1 cellular context compared by ENCODE assay signal in the genomic region with DNA sequence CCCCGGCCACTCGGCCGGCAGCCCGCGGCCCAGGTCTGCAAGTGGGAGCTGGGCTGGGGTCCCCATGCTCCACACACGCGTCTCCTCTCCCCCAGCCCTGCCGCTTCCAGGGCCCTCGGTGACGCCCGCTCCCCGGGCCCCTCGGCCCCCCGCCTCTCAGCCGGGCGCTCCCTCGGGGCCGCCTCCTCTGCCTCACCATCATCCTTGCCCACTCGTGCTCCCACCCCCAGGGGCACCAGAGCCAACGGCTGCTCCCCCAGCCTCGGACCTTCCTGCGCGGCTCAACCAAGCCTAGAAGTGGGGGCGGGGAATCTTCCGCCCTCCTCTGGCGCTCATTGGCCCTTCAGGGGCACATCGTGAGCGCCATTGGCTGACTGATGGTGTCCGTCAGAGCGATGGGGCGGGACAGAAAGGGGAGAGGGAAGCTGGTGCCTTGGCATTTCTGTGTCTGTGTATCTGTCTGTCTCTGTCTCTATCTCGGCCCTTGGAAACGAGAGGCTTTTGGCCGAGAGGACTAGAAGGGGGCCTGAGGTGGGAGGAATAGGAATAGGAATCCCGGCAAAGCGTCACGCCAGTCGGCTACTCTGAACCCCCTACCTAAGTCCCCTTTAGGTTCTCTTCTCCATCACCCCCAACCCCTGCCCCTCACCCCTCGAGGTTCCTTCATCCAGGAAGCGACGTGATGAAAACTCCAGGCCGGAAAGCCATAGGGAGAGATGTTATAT.
TF ChIP-seq lines count a peak whose summit lies in the region.

No MANE protein-coding gene starts in this region.

TF ChIP-seq in H1, 55 proteins besides CTCF, POLR2A, EP300 and RAD21 (continued from another document):
- TF ChIP-seq CHD2 (IDR thresholded peaks at IDR 0.05; ENCODE audit: low read length): peak; percentile 82
- peak; percentile 62; the same call in 1 of the 2 replicates for TF ChIP-seq PHF8 (conservative IDR thresholded peaks at IDR 0.05; ENCODE audit: low read depth, low read length)
- peak in 1 of 2 experiments; percentile 76; a peak in 1 of 4 replicates for TF ChIP-seq HDAC2 (IDR thresholded peaks at IDR 0.05; ENCODE audit: borderline replicate concordance in 1 of 2, low read depth in 2 of 2, low read length in 2 of 2)
